Comparison of ENCODE assay signal across 8 cellular contexts in the genomic region with DNA sequence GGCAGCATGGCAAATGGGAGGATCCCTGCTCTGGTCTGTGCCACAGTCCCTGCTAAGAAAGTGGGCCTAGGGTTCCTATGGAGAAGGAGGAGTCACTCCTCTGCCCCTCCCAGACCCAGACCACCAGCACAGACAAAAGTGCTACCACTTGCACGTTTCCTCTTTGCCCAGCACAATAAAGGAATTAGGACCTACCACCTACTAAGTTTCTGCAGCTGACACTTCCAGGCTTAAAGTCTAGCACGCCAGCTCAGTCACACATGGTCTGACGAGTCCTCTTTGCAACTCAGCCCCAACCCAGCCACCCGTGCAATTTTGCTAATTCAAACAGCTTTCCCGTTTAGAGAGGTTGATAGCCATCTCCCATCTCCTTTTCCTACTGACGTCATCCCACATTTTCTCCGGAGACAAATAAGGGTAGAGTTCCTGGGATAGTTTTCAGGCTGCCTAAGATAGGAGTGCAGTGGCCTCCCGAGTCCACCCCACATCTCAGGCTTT.
DNase-seq lines count a peak whose midpoint lies in the region; ATAC-seq, FAIRE-seq and TF ChIP-seq lines count a peak whose summit lies in the region.

No MANE protein-coding gene starts in this region.

- TF ChIP-seq CTCF in A549 (IDR thresholded peaks at IDR 0.05) (no peak), OCI-LY3 (IDR thresholded peaks at IDR 0.05; ENCODE audit: low read depth, low read length) (no peak), mucosa of descending colon (IDR thresholded peaks at IDR 0.05) (no peak), uterus (IDR thresholded peaks at IDR 0.05) (no peak)

- no peak for TF ChIP-seq EP300 in A549 (IDR thresholded peaks at IDR 0.05)

- TF ChIP-seq RAD21 in A549 (conservative IDR thresholded peaks at IDR 0.05 in 1 of 2, IDR thresholded peaks at IDR 0.05 in 1 of 2) = no peak

- CTCF ChIA-PET in A549 (lab: Yijun Ruan, JAX) = interaction anchor here (1.1 to 9.0 kb wide), 12 partner anchors 8 to 68 kb away, joined by 3 to 73 read pairs (median 6); a partner anchor contains a TSS

- H3K4me3 ChIP-seq in A549 (peak overlapping the region; percentile 79), OCI-LY3 (ENCODE audit: low read length) (peak overlapping the region; percentile 89), duodenal mucosa (ENCODE audit: low read depth in 1 of 2, low read length in 2 of 2) (peak overlapping the region; percentile 81 to 84), mucosa of descending colon (no peak overlapping the region), uterus (peak overlapping the region; percentile 63 to 69)

- H3K4me2 ChIP-seq in A549 = peak overlapping the region; percentile 99
- H3K4me2 ChIP-seq in OCI-LY3 (ENCODE audit: low read length) = peak overlapping the region; percentile 99

- ATAC-seq in A549 = peak; percentile 27 to 67; a peak in 5 of 6 replicates
- peak; percentile 6 for ATAC-seq in GM18502 (IDR thresholded peaks at IDR 0.05; ENCODE audit: poor library complexity, unreplicated experiment)
- peak; percentile 9 for ATAC-seq in mucosa of descending colon
- ATAC-seq in GM21528 (IDR thresholded peaks at IDR 0.05; ENCODE audit: low FRiP score, unreplicated experiment) = no peak
- ATAC-seq in HG03025 (IDR thresholded peaks at IDR 0.05; ENCODE audit: low FRiP score, unreplicated experiment) = no peak

- POLR2A ChIA-PET in A549 (lab: Yijun Ruan, JAX) = interaction anchor here (0.6 to 3.5 kb wide), 13 partner anchors 8 to 101 kb away, joined by 3 to 70 read pairs (median 4); a partner anchor contains a TSS

- DNase-seq in A549 (ENCODE audit: low read depth in 1 of 2, low spot score in 1 of 2) = peak in 1 of 2 experiments; percentile 66
- peak in 2 of 3 donors; percentile 49 to 53 for DNase-seq in mucosa of descending colon
- peak; percentile 52 to 66 for DNase-seq in uterus

- TF ChIP-seq POLR2A in A549 (IDR thresholded peaks at IDR 0.05; ENCODE audit: low read length) (no peak), uterus (IDR thresholded peaks at IDR 0.05) (no peak)

- H3K79me2 ChIP-seq in OCI-LY3 (ENCODE audit: low read length) = peaks cover 66% of the 10 kb centered on the region

- peak overlapping the region; percentile 95 to 100 for H3K27ac ChIP-seq in A549
- no peak overlapping the region for H3K27ac ChIP-seq in OCI-LY3 (ENCODE audit: low read length)
- H3K27ac ChIP-seq in duodenal mucosa (ENCODE audit: low read depth, low read length) = peak overlapping the region; percentile 94
- peak overlapping the region; percentile 98 to 100 for H3K27ac ChIP-seq in uterus

- no peak for FAIRE-seq in A549 (lab: Jason Lieb, UNC)

- H3K9ac ChIP-seq in OCI-LY3 (ENCODE audit: low read length) (no peak overlapping the region), duodenal mucosa (ENCODE audit: low read depth in 1 of 2, low read length in 2 of 2) (peak overlapping the region; percentile 69 to 87)

- 12% methylated on average over 8 of the region's 8 CpGs for WGBS in A549 (ENCODE audit: missing lambda C conversion rate)

- H3K27me3 ChIP-seq in OCI-LY3 (ENCODE audit: low read depth, low read length) = no peaks in the 10 kb centered on the region
- no peaks in the 10 kb centered on the region for H3K27me3 ChIP-seq in duodenal mucosa (ENCODE audit: control insufficient read depth in 1 of 2, insufficient read depth in 2 of 2, low read length in 2 of 2)
- no peaks in the 10 kb centered on the region for H3K27me3 ChIP-seq in uterus

- H3K9me3 ChIP-seq in A549 (no peaks in the 10 kb centered on the region), OCI-LY3 (ENCODE audit: insufficient read depth, low read length) (no peaks in the 10 kb centered on the region), duodenal mucosa (ENCODE audit: control insufficient read depth in 1 of 2, low read length in 2 of 2) (no peaks in the 10 kb centered on the region), mucosa of descending colon (no peaks in the 10 kb centered on the region), uterus (no peaks in the 10 kb centered on the region)

- H4K20me1 ChIP-seq in OCI-LY3 (ENCODE audit: insufficient read depth, low read length) = peaks cover 39% of the 10 kb centered on the region

- no peak overlapping the region for H2AFZ ChIP-seq in OCI-LY3 (ENCODE audit: low read depth, low read length)

- intact Hi-C loops in mucosa of descending colon (cut with DNase I, micrococcal nuclease) = no loop called here
- intact Hi-C loops in uterus (cut with DNase I; ENCODE audit: low total_unique reads) = no loop called here

- peaks cover 33% of the 10 kb centered on the region for H3K4me1 ChIP-seq in A549
- peaks cover 39% of the 10 kb centered on the region for H3K4me1 ChIP-seq in OCI-LY3 (ENCODE audit: low read length)
- peaks cover 48 to 56% of the 10 kb centered on the region in 2 donors for H3K4me1 ChIP-seq in duodenal mucosa (ENCODE audit: control insufficient read depth in 1 of 2, insufficient read depth in 2 of 2, low read length in 2 of 2)
- H3K4me1 ChIP-seq in mucosa of descending colon (ENCODE audit: low read depth) = peaks cover 43% of the 10 kb centered on the region
- H3K4me1 ChIP-seq in uterus = peaks cover 28 to 34% of the 10 kb centered on the region in 2 donors

- H3K36me3 ChIP-seq in OCI-LY3 (replicated peaks; ENCODE audit: low read depth, low read length) (peaks cover 3% of the 10 kb centered on the region), duodenal mucosa (ENCODE audit: control insufficient read depth in 1 of 2, insufficient read depth in 2 of 2, low read length in 2 of 2) (no peaks in the 10 kb centered on the region), mucosa of descending colon (ENCODE audit: low read depth) (peaks cover under 1% of the 10 kb centered on the region), uterus (no peaks in the 10 kb centered on the region)

TF ChIP-seq in A549, 52 proteins besides CTCF, POLR2A, EP300 and RAD21:
- TF ChIP-seq GATA3 (IDR thresholded peaks at IDR 0.05; ENCODE audit: borderline replicate concordance) = peak; percentile 68
- TF ChIP-seq, protein P1, sequence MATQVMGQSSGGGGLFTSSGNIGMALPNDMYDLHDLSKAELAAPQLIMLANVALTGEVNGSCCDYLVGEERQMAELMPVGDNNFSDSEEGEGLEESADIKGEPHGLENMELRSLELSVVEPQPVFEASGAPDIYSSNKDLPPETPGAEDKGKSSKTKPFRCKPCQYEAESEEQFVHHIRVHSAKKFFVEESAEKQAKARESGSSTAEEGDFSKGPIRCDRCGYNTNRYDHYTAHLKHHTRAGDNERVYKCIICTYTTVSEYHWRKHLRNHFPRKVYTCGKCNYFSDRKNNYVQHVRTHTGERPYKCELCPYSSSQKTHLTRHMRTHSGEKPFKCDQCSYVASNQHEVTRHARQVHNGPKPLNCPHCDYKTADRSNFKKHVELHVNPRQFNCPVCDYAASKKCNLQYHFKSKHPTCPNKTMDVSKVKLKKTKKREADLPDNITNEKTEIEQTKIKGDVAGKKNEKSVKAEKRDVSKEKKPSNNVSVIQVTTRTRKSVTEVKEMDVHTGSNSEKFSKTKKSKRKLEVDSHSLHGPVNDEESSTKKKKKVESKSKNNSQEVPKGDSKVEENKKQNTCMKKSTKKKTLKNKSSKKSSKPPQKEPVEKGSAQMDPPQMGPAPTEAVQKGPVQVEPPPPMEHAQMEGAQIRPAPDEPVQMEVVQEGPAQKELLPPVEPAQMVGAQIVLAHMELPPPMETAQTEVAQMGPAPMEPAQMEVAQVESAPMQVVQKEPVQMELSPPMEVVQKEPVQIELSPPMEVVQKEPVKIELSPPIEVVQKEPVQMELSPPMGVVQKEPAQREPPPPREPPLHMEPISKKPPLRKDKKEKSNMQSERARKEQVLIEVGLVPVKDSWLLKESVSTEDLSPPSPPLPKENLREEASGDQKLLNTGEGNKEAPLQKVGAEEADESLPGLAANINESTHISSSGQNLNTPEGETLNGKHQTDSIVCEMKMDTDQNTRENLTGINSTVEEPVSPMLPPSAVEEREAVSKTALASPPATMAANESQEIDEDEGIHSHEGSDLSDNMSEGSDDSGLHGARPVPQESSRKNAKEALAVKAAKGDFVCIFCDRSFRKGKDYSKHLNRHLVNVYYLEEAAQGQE (IDR thresholded peaks at IDR 0.05) = no peak

Comparison
In these comparisons a context has a peak if more than half of its experiments do, and no peak if none do; other contexts are left out.
1. ATAC-seq: peak in A549 (2 of 2), GM18502 (single experiment) and mucosa of descending colon (single experiment); none in GM21528 (single experiment) and HG03025 (single experiment).